ENCODE assay signal across 1 cellular context in genomic region chr9:31996331-31996730, GRCh38.
TF ChIP-seq lines count a peak whose summit lies in the region.

No MANE protein-coding gene starts in this region.

TF ChIP-seq in GM23338, 12 proteins besides CTCF, POLR2A, EP300 and RAD21 (continued from another document):
- TF ChIP-seq ZNF462 (CRISPR knock-in tag; IDR thresholded peaks at IDR 0.05) (no peak), EZH2phosphoT487 (IDR thresholded peaks at IDR 0.05; ENCODE audit: unreplicated experiment) (no peak), ETS1 (IDR thresholded peaks at IDR 0.05) (no peak), NANOG (IDR thresholded peaks at IDR 0.05; ENCODE audit: borderline replicate concordance) (no peak), STAT1 (IDR thresholded peaks at IDR 0.05; ENCODE audit: unreplicated experiment) (no peak), EZH2 (IDR thresholded peaks at IDR 0.05; ENCODE audit: low read depth, unreplicated experiment) (no peak), ZNF114 (CRISPR knock-in tag; IDR thresholded peaks at IDR 0.05) (no peak)
